In genomic region chr16:23509763-23510153, GRCh38 we compare ENCODE assay signal across 1 cellular context.
TF ChIP-seq lines count a peak whose summit lies in the region.

No MANE protein-coding gene starts in this region.

TF ChIP-seq in neural cell, 6 proteins besides CTCF, POLR2A, EP300 and RAD21 (continued from another document):
- no peak for TF ChIP-seq REST (IDR thresholded peaks at IDR 0.05; ENCODE audit: borderline replicate concordance)
- no peak for TF ChIP-seq MXI1 (conservative IDR thresholded peaks at IDR 0.05; ENCODE audit: poor library complexity, severe bottlenecking)
